8 cellular contexts compared by ENCODE assay signal in genomic region chr5:150758534-150759333, GRCh38. TPM values are rescaled to one million over a fixed set of nuclear protein-coding genes. Genes with fewer than 3 reads are reported as not detected.
A peak's percentile ranks its signal among the peaks of the same experiment; 100 is the strongest.
DNase-seq lines count a peak whose midpoint lies in the region; ATAC-seq and TF ChIP-seq lines count a peak whose summit lies in the region.

TSS of gene DCTN4 (minus strand) at chr5:150759017. CDS start at chr5:150758993, 24 bp downstream.

- TF ChIP-seq POLR2A in upper lobe of left lung (IDR thresholded peaks at IDR 0.05): peak in 2 of 4 donors; percentile 47 to 83

- ATAC-seq in GM18498 (IDR thresholded peaks at IDR 0.05; ENCODE audit: unreplicated experiment) (peak; percentile 97), HG02885 (IDR thresholded peaks at IDR 0.05; ENCODE audit: poor library complexity, unreplicated experiment) (peak; percentile 97), left cardiac atrium (peak; percentile 95 to 96), upper lobe of left lung (ENCODE audit: low FRiP score in 2 of 2) (peak; percentile 96 to 98)

- peak within 1 kb of the TSS; percentile 50 to 83 (median 74) for H3K4me3 ChIP-seq in upper lobe of left lung

- H3K36me3 ChIP-seq in upper lobe of left lung: peaks cover 3 to 26% (median 19%) of the 10 kb centered on the region in 4 donors

- H3K4me1 ChIP-seq in upper lobe of left lung: peaks cover 24 to 47% (median 41%) of the 10 kb centered on the region in 4 donors

- TF ChIP-seq EP300 in upper lobe of left lung (IDR thresholded peaks at IDR 0.05): peak in 1 of 4 donors; percentile 47

- DNase-seq in NCI-H1694 (lab: John Stamatoyannopoulos, UW) (peak; percentile 93), amygdala (lab: John Stamatoyannopoulos, UW) (peak; percentile 77 to 100 (median 97)), left cardiac atrium (peak; percentile 98), posterior vena cava (ENCODE audit: low spot score) (peak; percentile 99), upper lobe of left lung (peak; percentile 97 to 98)

- TF ChIP-seq CTCF in upper lobe of left lung (IDR thresholded peaks at IDR 0.05): no peak

- intact Hi-C loops in T-helper 1 cell treated with Interleukin-12 subunit alpha and Interleukin-12 subunit beta and Interleukin-4 antibody, amounts not matched to agents 30 ng/mL and 1 ng/mL, for 36 hours (cut with micrococcal nuclease): loop anchor here (1.0 to 5.0 kb wide), 19 partner anchors 20 to 1207 kb away; partner anchors contain the start of genes ANXA6, CD74, CSNK1A1 and G3BP1
- intact Hi-C loops in left cardiac atrium (cut with DNase I): no loop called here
- intact Hi-C loops in posterior vena cava (cut with DNase I): no loop called here

- 4 to 8% methylated on average over 16 to 48 of the region's 51 CpGs for WGBS in upper lobe of left lung, 2 donors

- no peaks in the 10 kb centered on the region for H3K27me3 ChIP-seq in upper lobe of left lung

- H3K9me3 ChIP-seq in upper lobe of left lung: no peaks in the 10 kb centered on the region

- H3K27ac ChIP-seq in upper lobe of left lung: peak within 1 kb of the TSS; percentile 90 to 99 (median 96)

RNA-seq across cellular contexts. Expression of gene DCTN4, which starts in this region (rescaled TPM):
- 39.6 and 46.6 TPM in 2 replicates for total RNA-seq in T-helper 1 cell treated with Interleukin-12 subunit alpha and Interleukin-12 subunit beta and Interleukin-4 antibody, amounts not matched to agents 30 ng/mL and 1 ng/mL, for 36 hours
- total RNA-seq in left cardiac atrium (10 to 100 TPM; 37.8 to 48.1 TPM), posterior vena cava (10 to 100 TPM; 58.7 to 61.6 TPM), upper lobe of left lung (100 to 1,000 TPM in 1 of 6 donors, 10 to 100 TPM in 5; 37.8 to 111 (median 71.4) TPM)

Comparison
In these comparisons a context has a peak if more than half of its experiments do, and no peak if none do; other contexts are left out.
1. Peak in every context shown above with its lines: DNase-seq, ATAC-seq, H3K4me3 ChIP-seq and H3K27ac ChIP-seq.